Comparison of ENCODE assay signal across 20 cellular contexts in the genomic region with DNA sequence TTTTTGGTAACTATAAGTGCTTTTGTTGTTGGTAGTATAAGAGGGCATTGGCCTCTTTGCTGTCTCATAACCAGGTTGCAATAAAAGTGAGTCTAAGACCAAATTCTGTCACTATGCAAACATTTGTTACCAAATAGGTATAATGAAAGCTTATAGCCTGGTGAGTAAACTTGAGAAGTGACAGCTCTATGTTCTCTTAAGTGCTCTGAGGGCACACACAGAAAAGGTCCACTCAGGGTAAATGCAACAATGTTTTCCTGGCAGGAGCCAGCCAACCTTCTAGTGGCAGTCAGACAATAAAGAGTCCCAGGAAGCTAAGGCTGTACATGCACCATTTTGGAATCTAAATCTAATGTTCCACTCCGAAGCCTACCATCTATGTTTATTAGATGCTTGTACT.
A peak's percentile ranks its signal among the peaks of the same experiment; 100 is the strongest.
DNase-seq lines count a peak whose midpoint lies in the region; FAIRE-seq and TF ChIP-seq lines count a peak whose summit lies in the region.
"Had no signal": no experiment of that assay in that cellular context is flagged by ENCODE, and none has a peak within 500 bp of the region (broad histone marks: within the 10 kb centered on the region; RNA-seq: fewer than 3 reads in every experiment).

No MANE protein-coding gene starts in this region.

- WGBS in smooth muscle cell (ENCODE audit: low lambda C conversion rate), result 97% methylated on average over 1 of the region's 1 CpG
- no CpG with 5 or more reads among the region's 1 CpG for WGBS in H9 (ENCODE audit: extremely low coverage, insufficient read length, low lambda C conversion rate)

- no peak overlapping the region for H4K5ac ChIP-seq in H9 (ENCODE audit: insufficient read length, low read depth, low read length)

- no peaks in the 10 kb centered on the region for H3K36me3 Mint-ChIP-seq in H9 (ENCODE audit: insufficient read depth in 1 of 3, low read depth in 3 of 3)
- H3K36me3 Mint-ChIP-seq: CD4-positive, CD25-positive, alpha-beta regulatory T cell had no signal

- H4K20me1 ChIP-seq in smooth muscle cell (ENCODE audit: low read depth) (no peaks in the 10 kb centered on the region), H9 (ENCODE audit: control insufficient read depth, insufficient read depth, insufficient read length) (no peaks in the 10 kb centered on the region), MM.1S (ENCODE audit: insufficient read depth, low read length) (no peaks in the 10 kb centered on the region)

- H3K9me3 ChIP-seq in smooth muscle cell (replicated peaks; ENCODE audit: low read depth) (no peaks in the 10 kb centered on the region), H9 (ENCODE audit: control insufficient read depth, low read depth, low read length) (no peaks in the 10 kb centered on the region), MM.1S (replicated peaks; ENCODE audit: insufficient read depth, low read length) (no peaks in the 10 kb centered on the region)
- H3K9me3 ChIP-seq: MG63, thoracic aorta had no signal

- H3K27ac ChIP-seq in smooth muscle cell (ENCODE audit: low read depth), result peak overlapping the region; percentile 91
- no peak overlapping the region for H3K27ac ChIP-seq in H9 (ENCODE audit: insufficient read length, low read depth, low read length)
- H3K27ac ChIP-seq in MM.1S (ENCODE audit: low read length), result no peak overlapping the region

- H3K4me3 Mint-ChIP-seq in H9, result no peak overlapping the region
- H3K4me3 Mint-ChIP-seq: activated naive CD8-positive, alpha-beta T cell treated with anti-CD3 and anti-CD28 coated beads, Interleukin-2, amount 50 U/mL, for 24 hours; activated T-cell treated with anti-CD3 and anti-CD28 coated beads, Interleukin-2, amount 50 U/mL, for 24 hours; CD4-positive, CD25-positive, alpha-beta regulatory T cell had no signal

- no peak overlapping the region for H3K18ac ChIP-seq in H9 (ENCODE audit: insufficient read length, low read depth, low read length)

- no peak for TF ChIP-seq CTCF in bronchial epithelial cell (IDR thresholded peaks at IDR 0.05; ENCODE audit: insufficient read depth, low read length, severe bottlenecking)
- no peak for TF ChIP-seq CTCF in smooth muscle cell (IDR thresholded peaks at IDR 0.05; ENCODE audit: borderline replicate concordance, insufficient read depth, poor library complexity, severe bottlenecking)
- no peak for TF ChIP-seq CTCF in H9 (conservative IDR thresholded peaks at IDR 0.05)
- no peak for TF ChIP-seq CTCF in MM.1S (IDR thresholded peaks at IDR 0.05; ENCODE audit: low read length)

- H3T11ph ChIP-seq in H9 (ENCODE audit: low read length), result no peak overlapping the region

- no peak overlapping the region for H3K56ac ChIP-seq in H9 (ENCODE audit: insufficient read length, low read depth, low read length)

- no peak for TF ChIP-seq POLR2A in GM12892 (IDR thresholded peaks at IDR 0.05; ENCODE audit: low read depth, low read length)

- no peak overlapping the region for H2AK5ac ChIP-seq in H9 (ENCODE audit: insufficient read length, low read length)

- no peak overlapping the region for H3K4me3 ChIP-seq in bronchial epithelial cell (ENCODE audit: low read depth, low read length)
- H3K4me3 ChIP-seq in smooth muscle cell, result no peak overlapping the region
- H3K4me3 ChIP-seq in MM.1S (ENCODE audit: low read length), result no peak overlapping the region
- H3K4me3 ChIP-seq: MG63, thoracic aorta had no signal

- H3K79me2 ChIP-seq in smooth muscle cell (ENCODE audit: low read depth) (no peaks in the 10 kb centered on the region), H9 (ENCODE audit: insufficient read depth, low read length) (no peaks in the 10 kb centered on the region), MM.1S (ENCODE audit: low read length) (no peaks in the 10 kb centered on the region)

- no peak overlapping the region for H2BK12ac ChIP-seq in H9 (ENCODE audit: insufficient read length, low read depth, low read length)

- no peak overlapping the region for H2BK5ac ChIP-seq in H9 (ENCODE audit: insufficient read length, low read length)

- H3K9me2 ChIP-seq in MM.1S (replicated peaks; ENCODE audit: insufficient read depth, low read length), result no peaks in the 10 kb centered on the region

- no peak overlapping the region for H3K4me2 ChIP-seq in smooth muscle cell
- no peak overlapping the region for H3K4me2 ChIP-seq in H9 (ENCODE audit: insufficient read depth, insufficient read length, low read length)
- no peak overlapping the region for H3K4me2 ChIP-seq in MM.1S (ENCODE audit: low read depth, low read length)

- H3K9me3 Mint-ChIP-seq in H9, result no peaks in the 10 kb centered on the region
- H3K9me3 Mint-ChIP-seq: activated naive CD8-positive, alpha-beta T cell treated with anti-CD3 and anti-CD28 coated beads, Interleukin-2, amount 50 U/mL, for 24 hours; activated T-cell treated with anti-CD3 and anti-CD28 coated beads, Interleukin-2, amount 50 U/mL, for 24 hours had no signal

- H3K27me3 Mint-ChIP-seq in H9 (ENCODE audit: low read depth), result no peaks in the 10 kb centered on the region
- H3K27me3 Mint-ChIP-seq: activated naive CD8-positive, alpha-beta T cell treated with anti-CD3 and anti-CD28 coated beads, Interleukin-2, amount 50 U/mL, for 24 hours; activated T-cell treated with anti-CD3 and anti-CD28 coated beads, Interleukin-2, amount 50 U/mL, for 24 hours had no signal

- peaks cover 9 to 11% of the 10 kb centered on the region in 2 experiments for H3K4me1 Mint-ChIP-seq in H9

- no peak overlapping the region for H2BK20ac ChIP-seq in H9 (ENCODE audit: low read depth, low read length, poor library complexity, severe bottlenecking)

- no peak overlapping the region for H2BK15ac ChIP-seq in H9 (ENCODE audit: low read depth, low read length)

- H2AFZ ChIP-seq in smooth muscle cell (ENCODE audit: low read depth) (no peak overlapping the region), H9 (ENCODE audit: low read length) (no peak overlapping the region), MM.1S (ENCODE audit: low read length) (no peak overlapping the region)

- no peaks in the 10 kb centered on the region for H3K23me2 ChIP-seq in H9 (ENCODE audit: insufficient read length, low read depth, low read length, poor library complexity, severe bottlenecking)

- no peaks in the 10 kb centered on the region for H3K79me1 ChIP-seq in H9 (ENCODE audit: insufficient read depth, low read depth, low read length, poor library complexity, severe bottlenecking)

- no peak overlapping the region for H3K9ac ChIP-seq in smooth muscle cell (ENCODE audit: low read depth)
- H3K9ac ChIP-seq in H9 (ENCODE audit: extremely low read depth, insufficient read length, low read length), result no peak overlapping the region
- H3K9ac ChIP-seq in MM.1S (ENCODE audit: low read length), result no peak overlapping the region

- H3K36me3 ChIP-seq in bronchial epithelial cell (ENCODE audit: control insufficient read depth, insufficient read depth, low read length) (no peaks in the 10 kb centered on the region), smooth muscle cell (ENCODE audit: low read depth) (no peaks in the 10 kb centered on the region), MM.1S (replicated peaks; ENCODE audit: insufficient read depth, low read length) (no peaks in the 10 kb centered on the region)
- H3K36me3 ChIP-seq: MG63, thoracic aorta had no signal

- FAIRE-seq in bronchial epithelial cell (lab: Jason Lieb, UNC) (no peak), GM12892 (lab: Jason Lieb, UNC) (no peak)
- FAIRE-seq: G401.6 had no signal

- no peak overlapping the region for H4K8ac ChIP-seq in H9 (replicated peaks; ENCODE audit: insufficient read length, low read depth, low read length)

- H3K4ac ChIP-seq in H9 (ENCODE audit: low read depth, low read length), result no peak overlapping the region

- no peak overlapping the region for H3K23ac ChIP-seq in H9 (ENCODE audit: insufficient read length, low read depth, low read length)

- peak; percentile 49 for DNase-seq in NCI-H146 (lab: John Stamatoyannopoulos, UW)
- DNase-seq in NCI-H146 treated with DMSO at 0.1 percent for 48 hours (lab: John Stamatoyannopoulos, UW; ENCODE audit: unreplicated experiment), result no peak
- peak; percentile 64 to 95 for DNase-seq in NCI-H2081 (lab: John Stamatoyannopoulos, UW)
- DNase-seq in bronchial epithelial cell (ENCODE audit: low read depth), result peak; percentile 82
- no peak for DNase-seq in smooth muscle cell (lab: John Stamatoyannopoulos, UW; ENCODE audit: unreplicated experiment)
- DNase-seq in GM12892 (ENCODE audit: insufficient read length), result no peak
- no peak for DNase-seq in H9
- DNase-seq in MM.1S, result no peak
- DNase-seq: activated CD4-positive, alpha-beta T cell treated with anti-CD3 and anti-CD28 coated beads for 4 hours; activated naive CD8-positive, alpha-beta T cell treated with anti-CD3 and anti-CD28 coated beads, Interleukin-2, amount 50 U/mL, for 24 hours; activated T-cell treated with anti-CD3 and anti-CD28 coated beads, Interleukin-2, amount 50 U/mL, for 24 hours; CD4-positive, CD25-positive, alpha-beta regulatory T cell; head of caudate nucleus; left cardiac atrium; MG63; NCI-H526 treated with DMSO at 0.1 percent for 48 hours; stimulated activated CD4-positive, alpha-beta T cell treated with anti-CD3 and anti-CD28 coated beads, Interleukin-15, amount 100 ng/mL, for 24 hours; T-helper 2 cell had no signal

- H3F3A ChIP-seq in smooth muscle cell (ENCODE audit: low read depth) (peaks cover 3% of the 10 kb centered on the region), MM.1S (ENCODE audit: insufficient read depth, low read length) (no peaks in the 10 kb centered on the region)

- H3K27me3 ChIP-seq in bronchial epithelial cell (ENCODE audit: control insufficient read depth, insufficient read depth, low read length) (no peaks in the 10 kb centered on the region), smooth muscle cell (ENCODE audit: low read depth) (no peaks in the 10 kb centered on the region), H9 (ENCODE audit: insufficient read depth, low read length) (no peaks in the 10 kb centered on the region), MM.1S (replicated peaks; ENCODE audit: insufficient read depth, low read length) (no peaks in the 10 kb centered on the region)
- H3K27me3 ChIP-seq: MG63 had no signal

- no peak overlapping the region for H3K14ac ChIP-seq in H9 (ENCODE audit: insufficient read depth, low read length)

- H2BK120ac ChIP-seq in H9 (ENCODE audit: low read depth, low read length, poor library complexity, severe bottlenecking), result no peak overlapping the region

- H3K4me1 ChIP-seq in smooth muscle cell (ENCODE audit: low read depth) (peaks cover 36% of the 10 kb centered on the region), H9 (ENCODE audit: insufficient read depth, low read length) (no peaks in the 10 kb centered on the region), MM.1S (ENCODE audit: low read length) (no peaks in the 10 kb centered on the region)

- H3K27ac Mint-ChIP-seq in H9, result no peak overlapping the region
- H3K27ac Mint-ChIP-seq: activated naive CD8-positive, alpha-beta T cell treated with anti-CD3 and anti-CD28 coated beads, Interleukin-2, amount 50 U/mL, for 24 hours; activated T-cell treated with anti-CD3 and anti-CD28 coated beads, Interleukin-2, amount 50 U/mL, for 24 hours; CD4-positive, CD25-positive, alpha-beta regulatory T cell had no signal

- no peak overlapping the region for H4K91ac ChIP-seq in H9 (ENCODE audit: insufficient read length, low read depth, low read length)

Comparison
In these comparisons a context has a peak if more than half of its experiments do, and no peak if none do; other contexts are left out.
1. DNase-seq: peak in NCI-H146 (single experiment), NCI-H2081 (2 of 2) and bronchial epithelial cell (single experiment); none in NCI-H146 treated with DMSO at 0.1 percent for 48 hours (single experiment), smooth muscle cell (single experiment), GM12892 (single experiment), H9 (single experiment) and MM.1S (single experiment).